ENCODE assay signal across 8 cellular contexts in the genomic region with DNA sequence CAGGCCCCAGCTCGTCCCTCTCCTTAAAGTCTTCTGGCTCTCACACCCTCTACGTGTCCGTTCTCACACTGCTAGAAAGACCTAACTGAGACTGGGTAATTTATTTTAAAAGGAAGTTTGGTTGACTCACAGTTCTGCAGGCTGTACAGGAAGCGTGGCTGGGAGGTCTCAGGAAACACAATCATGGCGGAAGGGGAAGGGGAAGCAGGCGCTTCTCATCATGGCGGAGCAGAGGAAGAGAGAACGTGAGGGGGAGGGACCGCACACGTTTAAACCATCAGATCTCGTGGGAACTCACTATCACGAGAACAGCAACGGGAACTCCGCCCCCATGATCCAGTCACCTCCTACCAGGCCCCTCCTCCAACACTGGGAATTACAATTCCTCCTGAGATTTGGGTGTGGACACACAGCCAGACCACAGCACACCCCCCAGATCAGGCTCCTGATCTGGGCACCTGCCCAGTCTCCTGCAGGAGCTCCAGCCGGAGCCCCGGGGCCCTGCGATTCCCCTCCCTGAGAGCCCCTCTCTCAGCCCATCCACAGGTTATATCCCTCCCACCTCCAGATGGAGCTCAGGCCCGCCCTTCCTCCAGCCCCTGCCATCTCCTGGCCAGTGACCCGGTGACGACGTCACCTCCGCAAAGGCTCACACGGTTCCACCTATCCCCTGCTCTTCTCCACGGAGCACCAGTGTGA.
DNase-seq lines count a peak whose midpoint lies in the region; ATAC-seq lines count a peak whose summit lies in the region.

No MANE protein-coding gene starts in this region.

- peak; percentile 95 for DNase-seq in GF-D8 (lab: John Stamatoyannopoulos, UW)
- peak; percentile 40 for DNase-seq in T-helper 9 cell
- peak; percentile 73 for DNase-seq in central memory CD4-positive, alpha-beta T cell
- peak; percentile 52 for DNase-seq in pons (ENCODE audit: low spot score)
- no peak for DNase-seq in NCI-H69 (lab: John Stamatoyannopoulos, UW)
- DNase-seq in HCEC 1CT, result no peak

- H3K27ac ChIP-seq in urinary bladder (ENCODE audit: low read depth), result no peak overlapping the region

- no peaks in the 10 kb centered on the region for H3K4me1 ChIP-seq in urinary bladder (ENCODE audit: insufficient read depth)

- whole genome bisulfite sequencing in urinary bladder, result 68% methylated on average over 24 of the region's 24 CpGs

- H3K36me3 ChIP-seq in urinary bladder (ENCODE audit: insufficient read depth), result no peaks in the 10 kb centered on the region

- peak; percentile 64 for ATAC-seq in HG02938 (IDR thresholded peaks at IDR 0.05; ENCODE audit: unreplicated experiment)

- peak overlapping the region; percentile 17 for H3K4me3 ChIP-seq in urinary bladder (ENCODE audit: low read depth, low read length)

Comparison
In these comparisons a context has a peak if more than half of its experiments do, and no peak if none do; other contexts are left out.
1. DNase-seq: peak in GF-D8 (single experiment), T-helper 9 cell (single experiment), central memory CD4-positive, alpha-beta T cell (single experiment) and pons (single experiment); none in NCI-H69 (single experiment) and HCEC 1CT (single experiment).